ENCODE assay signal across 10 cellular contexts in the genomic region with DNA sequence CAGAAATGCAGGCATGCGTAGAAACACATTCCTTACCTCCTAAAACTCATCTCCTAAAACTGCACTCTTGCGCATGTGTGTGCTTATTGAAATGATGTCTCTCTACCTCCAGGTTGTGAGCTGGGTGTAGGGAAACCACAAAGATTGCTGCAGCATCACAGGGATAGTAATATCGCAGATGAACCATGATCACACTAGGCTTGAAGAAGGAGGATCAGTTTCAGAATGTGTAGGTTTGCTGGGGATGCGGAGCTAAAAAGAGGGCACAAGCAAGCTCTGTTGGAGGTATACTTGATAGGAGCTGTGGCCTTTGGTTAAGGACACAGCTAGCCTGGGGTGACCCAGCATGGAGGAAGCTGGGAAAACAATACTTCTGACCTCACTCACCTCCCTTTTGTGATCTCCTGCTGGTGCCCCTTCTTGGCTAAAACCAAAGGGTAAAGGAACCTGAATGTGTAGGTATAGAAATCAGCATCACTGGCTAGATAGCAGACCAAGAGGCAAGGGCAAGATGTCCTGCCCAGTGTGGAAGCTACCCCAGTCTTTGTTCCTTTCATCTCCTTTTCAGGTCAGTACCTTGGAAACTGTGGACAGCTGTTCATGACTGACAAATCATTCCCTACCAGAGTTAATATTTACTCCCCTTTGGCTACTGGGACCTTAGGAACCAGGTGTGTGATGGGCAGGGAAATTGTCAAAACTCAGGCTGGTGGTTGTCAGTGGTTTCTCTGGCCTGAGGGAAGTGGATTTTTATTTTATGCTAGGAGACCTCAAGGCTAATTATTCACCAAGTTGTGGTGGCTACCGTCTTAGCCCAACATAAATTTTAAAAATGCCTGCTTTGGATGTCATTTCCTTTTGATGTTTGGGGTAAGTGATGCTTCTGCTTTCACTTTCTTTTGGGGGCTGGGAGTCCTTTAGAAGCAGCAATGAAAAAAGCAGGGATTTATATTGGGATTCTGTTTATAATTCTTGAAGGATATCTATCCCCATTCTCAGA.
DNase-seq lines count a peak whose midpoint lies in the region; ATAC-seq, FAIRE-seq and TF ChIP-seq lines count a peak whose summit lies in the region.
"Had no signal": no experiment of that assay in that cellular context is flagged by ENCODE, and none has a peak within 500 bp of the region (broad histone marks: within the 10 kb centered on the region; RNA-seq: fewer than 3 reads in every experiment).

No MANE protein-coding gene starts in this region.

- no peaks in the 10 kb centered on the region for H3K27me3 Mint-ChIP-seq in T-cell

- H3K4me3 ChIP-seq in body of pancreas = no peak overlapping the region

- TF ChIP-seq POLR2A in body of pancreas (IDR thresholded peaks at IDR 0.05) (no peak), H54 (IDR thresholded peaks at IDR 0.05; ENCODE audit: low read depth, low read length) (no peak)

- peak overlapping the region; percentile 64 to 87 (median 79) for H3K27ac ChIP-seq in body of pancreas
- H3K27ac ChIP-seq: epithelial cell of prostate, parathyroid adenoma had no signal

- DNase-seq in Caki2 (ENCODE audit: low read depth) (peak; percentile 7), body of pancreas (peak in 2 of 4 donors; percentile 38 to 52), NCI-H1417 (lab: John Stamatoyannopoulos, UW) (no peak), Ammon's horn (ENCODE audit: low spot score) (no peak), T-cell (no peak), H54 (ENCODE audit: insufficient read length, low spot score) (no peak)

- H3K4me1 ChIP-seq in body of pancreas = peaks cover 88% of the 10 kb centered on the region

- WGBS in body of pancreas, 2 donors = 73 to 74% methylated on average over 5 of the region's 5 CpGs

- in situ Hi-C loops in Caki2 (cut with HindIII; ENCODE audit: low pct_unique_long_range_greater_than_20kb, low sequenced_read_pairs) = no loop called here

- no peaks in the 10 kb centered on the region for H3K36me3 Mint-ChIP-seq in T-cell

- H3K9me3 ChIP-seq in body of pancreas = no peaks in the 10 kb centered on the region

- peaks cover 0 to 15% (median 3%) of the 10 kb centered on the region in 3 donors for H3K4me1 Mint-ChIP-seq in T-cell

- FAIRE-seq in H54 (lab: Jason Lieb, UNC) = no peak

- no peaks in the 10 kb centered on the region for H3K36me3 ChIP-seq in body of pancreas (replicated peaks in 1 of 2; ENCODE audit: insufficient read depth in 1 of 2, low read depth in 2 of 2)

- CTCF ChIA-PET in T-cell (lab: Charles Lee) = interaction anchor here in 1 of 2 donors (0.6 kb wide), 1 partner anchor 1267 kb away, joined by 4 read pairs; no protein-coding TSS in a partner anchor

- no peak overlapping the region for H3K27ac Mint-ChIP-seq in T-cell

- intact Hi-C loops in body of pancreas (cut with DNase I) = loop anchor here (10.0 kb wide), 2 partner anchors 55 to 115 kb away; partner anchors contain the start of gene SETBP1

- POLR2A ChIA-PET in T-cell (lab: Charles Lee) = no interaction called here

- peaks cover 0 to 4% (median 3%) of the 10 kb centered on the region in 3 donors for H3K9me3 Mint-ChIP-seq in T-cell

- TF ChIP-seq CTCF in body of pancreas (IDR thresholded peaks at IDR 0.05) = no peak

- ATAC-seq in GM19452 (IDR thresholded peaks at IDR 0.05; ENCODE audit: unreplicated experiment) (peak; percentile 60), HG03342 (IDR thresholded peaks at IDR 0.05; ENCODE audit: unreplicated experiment) (peak; percentile 56), body of pancreas (peak; percentile 24), T-cell (replicated peaks in 1 of 4) (no peak)

- no peaks in the 10 kb centered on the region for H3K27me3 ChIP-seq in body of pancreas

- H3K4me3 Mint-ChIP-seq in T-cell = no peak overlapping the region

Comparison
In these comparisons a context has a peak if more than half of its experiments do, and no peak if none do; other contexts are left out.
1. ATAC-seq: peak in GM19452 (single experiment), HG03342 (single experiment) and body of pancreas (single experiment); none in T-cell (0 of 4).